In genomic region chr1:16969057-16969609, GRCh38 we compare ENCODE assay signal across 1 cellular context.
TF ChIP-seq lines count a peak whose summit lies in the region.

No MANE protein-coding gene starts in this region.

TF ChIP-seq in WTC11, 78 proteins besides CTCF, POLR2A, EP300 and RAD21:
- TF ChIP-seq JAZF1 (CRISPR knock-in tag; IDR thresholded peaks at IDR 0.05) (no peak), SMAD4 (CRISPR knock-in tag; IDR thresholded peaks at IDR 0.05) (no peak), MXD4 (CRISPR knock-in tag; IDR thresholded peaks at IDR 0.05; ENCODE audit: borderline replicate concordance) (no peak), HMGA2 (CRISPR knock-in tag; IDR thresholded peaks at IDR 0.05) (no peak), ZNF396 (CRISPR knock-in tag; IDR thresholded peaks at IDR 0.05; ENCODE audit: borderline replicate concordance) (no peak), MYBL2 (CRISPR knock-in tag; IDR thresholded peaks at IDR 0.05) (no peak), SMAD3 (CRISPR knock-in tag; IDR thresholded peaks at IDR 0.05; ENCODE audit: borderline replicate concordance) (no peak), ZNF423 (CRISPR knock-in tag; IDR thresholded peaks at IDR 0.05) (no peak), IRF1 (CRISPR knock-in tag; IDR thresholded peaks at IDR 0.05) (no peak)
- TF ChIP-seq, protein P1, sequence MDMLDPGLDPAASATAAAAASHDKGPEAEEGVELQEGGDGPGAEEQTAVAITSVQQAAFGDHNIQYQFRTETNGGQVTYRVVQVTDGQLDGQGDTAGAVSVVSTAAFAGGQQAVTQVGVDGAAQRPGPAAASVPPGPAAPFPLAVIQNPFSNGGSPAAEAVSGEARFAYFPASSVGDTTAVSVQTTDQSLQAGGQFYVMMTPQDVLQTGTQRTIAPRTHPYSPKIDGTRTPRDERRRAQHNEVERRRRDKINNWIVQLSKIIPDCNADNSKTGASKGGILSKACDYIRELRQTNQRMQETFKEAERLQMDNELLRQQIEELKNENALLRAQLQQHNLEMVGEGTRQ (CRISPR knock-in tag; IDR thresholded peaks at IDR 0.05): no peak
TF ChIP-seq in WTC11: peak in this region for 0.
